1 cellular context compared by ENCODE assay signal in genomic region chr12:1630827-1631591, GRCh38.
TF ChIP-seq lines count a peak whose summit lies in the region.

No MANE protein-coding gene starts in this region.

TF ChIP-seq in HCT116, 20 proteins besides CTCF, POLR2A, EP300 and RAD21 (continued from another document):
- TF ChIP-seq ZBTB33 (IDR thresholded peaks at IDR 0.05; ENCODE audit: extremely low read depth, insufficient replicate concordance, low read length): no peak
- TF ChIP-seq CBX3 (IDR thresholded peaks at IDR 0.05; ENCODE audit: low read depth): no peak
- no peak for TF ChIP-seq MAX (IDR thresholded peaks at IDR 0.05)
